1 cellular context compared by ENCODE assay signal in the genomic region with DNA sequence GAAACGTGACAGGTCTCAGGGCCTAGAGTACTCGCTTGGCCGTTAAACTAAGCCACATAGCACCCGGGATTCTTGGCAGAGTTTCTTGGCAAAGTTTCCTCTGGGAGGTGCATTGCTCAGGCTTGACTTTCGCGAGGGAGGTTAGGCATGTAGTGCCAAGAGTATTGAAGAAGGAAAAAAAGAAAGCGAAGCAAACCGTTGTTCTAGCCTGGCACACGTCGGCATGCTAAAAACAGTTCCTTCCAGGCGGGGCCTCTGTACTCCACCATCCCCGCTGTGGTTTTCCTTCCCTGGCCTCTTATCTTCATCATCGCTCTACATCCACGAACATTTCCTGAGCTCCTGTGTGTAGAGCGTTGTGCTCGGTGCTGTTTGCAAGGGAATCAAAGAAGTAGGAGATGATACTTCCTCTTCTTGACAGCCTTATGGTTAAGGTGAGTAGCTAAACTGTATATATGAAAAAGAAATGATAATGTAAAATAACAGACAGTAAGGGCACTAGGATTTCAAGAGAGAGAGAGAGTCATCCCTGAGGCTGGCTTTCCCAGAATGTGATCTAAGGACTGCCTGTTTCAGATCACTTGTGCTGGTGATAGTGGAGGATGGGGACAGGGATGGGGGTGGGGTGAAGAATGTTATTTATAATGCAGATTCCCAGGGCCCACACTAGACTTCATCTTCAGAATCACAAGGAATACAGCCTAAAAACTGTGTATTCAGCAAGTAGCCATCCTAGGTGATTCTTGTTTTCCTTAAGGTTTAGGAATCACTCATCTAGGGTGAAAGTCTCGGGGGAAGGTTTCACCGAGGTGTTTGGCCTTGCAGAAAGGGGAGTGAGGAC.
TF ChIP-seq lines count a peak whose summit lies in the region.

No MANE protein-coding gene starts in this region.

TF ChIP-seq in IMR-90, 13 proteins besides CTCF, POLR2A, EP300 and RAD21:
- TF ChIP-seq, protein P1, sequence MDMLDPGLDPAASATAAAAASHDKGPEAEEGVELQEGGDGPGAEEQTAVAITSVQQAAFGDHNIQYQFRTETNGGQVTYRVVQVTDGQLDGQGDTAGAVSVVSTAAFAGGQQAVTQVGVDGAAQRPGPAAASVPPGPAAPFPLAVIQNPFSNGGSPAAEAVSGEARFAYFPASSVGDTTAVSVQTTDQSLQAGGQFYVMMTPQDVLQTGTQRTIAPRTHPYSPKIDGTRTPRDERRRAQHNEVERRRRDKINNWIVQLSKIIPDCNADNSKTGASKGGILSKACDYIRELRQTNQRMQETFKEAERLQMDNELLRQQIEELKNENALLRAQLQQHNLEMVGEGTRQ (IDR thresholded peaks at IDR 0.05; ENCODE audit: low read depth, low read length) = no peak
- TF ChIP-seq, protein P2, sequence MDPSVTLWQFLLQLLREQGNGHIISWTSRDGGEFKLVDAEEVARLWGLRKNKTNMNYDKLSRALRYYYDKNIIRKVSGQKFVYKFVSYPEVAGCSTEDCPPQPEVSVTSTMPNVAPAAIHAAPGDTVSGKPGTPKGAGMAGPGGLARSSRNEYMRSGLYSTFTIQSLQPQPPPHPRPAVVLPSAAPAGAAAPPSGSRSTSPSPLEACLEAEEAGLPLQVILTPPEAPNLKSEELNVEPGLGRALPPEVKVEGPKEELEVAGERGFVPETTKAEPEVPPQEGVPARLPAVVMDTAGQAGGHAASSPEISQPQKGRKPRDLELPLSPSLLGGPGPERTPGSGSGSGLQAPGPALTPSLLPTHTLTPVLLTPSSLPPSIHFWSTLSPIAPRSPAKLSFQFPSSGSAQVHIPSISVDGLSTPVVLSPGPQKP (IDR thresholded peaks at IDR 0.05; ENCODE audit: borderline replicate concordance, low read depth, low read length) = no peak
- TF ChIP-seq RFX5 (IDR thresholded peaks at IDR 0.05; ENCODE audit: low read depth, low read length) (no peak), NFE2L2 (IDR thresholded peaks at IDR 0.05; ENCODE audit: low read depth, low read length) (no peak), RCOR1 (IDR thresholded peaks at IDR 0.05; ENCODE audit: insufficient replicate concordance, low read length) (no peak), MXI1 (IDR thresholded peaks at IDR 0.05; ENCODE audit: borderline replicate concordance, low read depth, low read length) (no peak)
